In genomic region chr1:198641966-198642656, GRCh38 we compare ENCODE assay signal across 11 cellular contexts. TPM values are rescaled to one million over a fixed set of nuclear protein-coding genes. Genes with fewer than 3 reads are reported as not detected.
DNase-seq lines count a peak whose midpoint lies in the region; ATAC-seq and TF ChIP-seq lines count a peak whose summit lies in the region.
"Had no signal": no experiment of that assay in that cellular context is flagged by ENCODE, and none has a peak within 500 bp of the region (broad histone marks: within the 10 kb centered on the region; RNA-seq: fewer than 3 reads in every experiment).

No MANE protein-coding gene starts in this region.

- peaks cover 23% of the 10 kb centered on the region for H3K36me3 Mint-ChIP-seq in IgD-negative memory B cell
- H3K36me3 Mint-ChIP-seq in activated T-helper 2 cell treated with anti-CD3 and anti-CD28 coated beads, Interferon-gamma antibody, Interleukin-2, Interleukin-4, amounts not matched to agents 10 μg/mL and 5 μg/mL and 100 μg/mL, durations not matched to agents 14 hours and 24 hours and 36 hours (ENCODE audit: low read depth) = peaks cover 69% of the 10 kb centered on the region

- 80 to 91% (median 91%) methylated on average over 5 of the region's 5 CpGs for WGBS in psoas muscle, 3 donors

- H3K4me1 ChIP-seq in DOHH2 (ENCODE audit: control insufficient read depth, low read length) = peaks cover 66% of the 10 kb centered on the region
- no peaks in the 10 kb centered on the region for H3K4me1 ChIP-seq in psoas muscle
- H3K4me1 ChIP-seq in gastrocnemius medialis = no peaks in the 10 kb centered on the region
- H3K4me1 ChIP-seq: pancreas had no signal

- no peaks in the 10 kb centered on the region for H4K20me1 ChIP-seq in DOHH2 (ENCODE audit: control insufficient read depth, insufficient read depth, low read depth, low read length)

- peaks cover 29% of the 10 kb centered on the region for H3F3A ChIP-seq in DOHH2 (ENCODE audit: control insufficient read depth, insufficient read depth)

- H3K27me3 Mint-ChIP-seq in IgD-negative memory B cell = no peaks in the 10 kb centered on the region
- no peaks in the 10 kb centered on the region for H3K27me3 Mint-ChIP-seq in activated T-helper 2 cell treated with anti-CD3 and anti-CD28 coated beads, Interferon-gamma antibody, Interleukin-2, Interleukin-4, amounts not matched to agents 10 μg/mL and 5 μg/mL and 100 μg/mL, durations not matched to agents 14 hours and 24 hours and 36 hours (ENCODE audit: low read depth)

- H3K9me3 ChIP-seq in DOHH2 (ENCODE audit: control insufficient read depth, insufficient read depth, low read length) (no peaks in the 10 kb centered on the region), psoas muscle (no peaks in the 10 kb centered on the region), gastrocnemius medialis (no peaks in the 10 kb centered on the region)
- H3K9me3 ChIP-seq: HAP-1, pancreas had no signal

- DNase-seq in activated T-helper 2 cell treated with anti-CD3 and anti-CD28 coated beads, Interferon-gamma antibody, Interleukin-2, Interleukin-4, amounts not matched to agents 10 μg/mL and 5 μg/mL and 100 μg/mL, durations not matched to agents 14 hours and 24 hours and 36 hours (ENCODE audit: low spot score) = no peak
- DNase-seq in psoas muscle (no peak), GOT3 (lab: John Stamatoyannopoulos, UW) (no peak), gastrocnemius medialis (no peak)
- DNase-seq: NCI-H187, pancreas had no signal

- H3K4me3 Mint-ChIP-seq in IgD-negative memory B cell = peak overlapping the region; percentile 82 to 98 (median 92)
- H3K4me3 Mint-ChIP-seq in activated T-helper 2 cell treated with anti-CD3 and anti-CD28 coated beads, Interferon-gamma antibody, Interleukin-2, Interleukin-4, amounts not matched to agents 10 μg/mL and 5 μg/mL and 100 μg/mL, durations not matched to agents 14 hours and 24 hours and 36 hours (ENCODE audit: low read depth) = peak overlapping the region; percentile 87

- ATAC-seq in psoas muscle (no peak), gastrocnemius medialis (no peak), HG03520 (IDR thresholded peaks at IDR 0.05; ENCODE audit: unreplicated experiment) (no peak)

- H3K9me3 Mint-ChIP-seq in IgD-negative memory B cell = no peaks in the 10 kb centered on the region
- H3K9me3 Mint-ChIP-seq in activated T-helper 2 cell treated with anti-CD3 and anti-CD28 coated beads, Interferon-gamma antibody, Interleukin-2, Interleukin-4, amounts not matched to agents 10 μg/mL and 5 μg/mL and 100 μg/mL, durations not matched to agents 14 hours and 24 hours and 36 hours = no peaks in the 10 kb centered on the region

- no peaks in the 10 kb centered on the region for H3K9me2 ChIP-seq in DOHH2 (replicated peaks; ENCODE audit: control insufficient read depth, low read length)

- H3K36me3 ChIP-seq in DOHH2 (ENCODE audit: control insufficient read depth, low read length) = peaks cover 76% of the 10 kb centered on the region
- no peaks in the 10 kb centered on the region for H3K36me3 ChIP-seq in psoas muscle (ENCODE audit: insufficient read depth in 1 of 2, low read depth in 1 of 2)
- no peaks in the 10 kb centered on the region for H3K36me3 ChIP-seq in gastrocnemius medialis
- H3K36me3 ChIP-seq: HAP-1, pancreas had no signal

- in situ Hi-C loops in gastrocnemius medialis (cut with MboI; ENCODE audit: low sequenced_read_pairs in 4 of 4) = no loop called here

- peak overlapping the region; percentile 69 for H3K4me2 ChIP-seq in DOHH2 (ENCODE audit: low read length)

- H3K27ac ChIP-seq in DOHH2 (ENCODE audit: low read depth, low read length) = peak overlapping the region; percentile 100
- H3K27ac ChIP-seq in psoas muscle = no peak overlapping the region
- H3K27ac ChIP-seq in gastrocnemius medialis = no peak overlapping the region

- peaks cover 42 to 50% (median 47%) of the 10 kb centered on the region in 3 donors for H3K4me1 Mint-ChIP-seq in IgD-negative memory B cell
- H3K4me1 Mint-ChIP-seq in activated T-helper 2 cell treated with anti-CD3 and anti-CD28 coated beads, Interferon-gamma antibody, Interleukin-2, Interleukin-4, amounts not matched to agents 10 μg/mL and 5 μg/mL and 100 μg/mL, durations not matched to agents 14 hours and 24 hours and 36 hours (ENCODE audit: low read depth) = peaks cover 50% of the 10 kb centered on the region

- H3K27ac Mint-ChIP-seq in IgD-negative memory B cell = peak overlapping the region; percentile 7 to 90 (median 85)
- peak overlapping the region; percentile 91 for H3K27ac Mint-ChIP-seq in activated T-helper 2 cell treated with anti-CD3 and anti-CD28 coated beads, Interferon-gamma antibody, Interleukin-2, Interleukin-4, amounts not matched to agents 10 μg/mL and 5 μg/mL and 100 μg/mL, durations not matched to agents 14 hours and 24 hours and 36 hours

- H3K27me3 ChIP-seq in DOHH2 (ENCODE audit: control insufficient read depth, low read length) = no peaks in the 10 kb centered on the region
- no peaks in the 10 kb centered on the region for H3K27me3 ChIP-seq in psoas muscle (ENCODE audit: insufficient read depth in 3 of 3, low read length in 2 of 3)
- H3K27me3 ChIP-seq in gastrocnemius medialis = no peaks in the 10 kb centered on the region
- H3K27me3 ChIP-seq: pancreas had no signal

- peaks cover 97% of the 10 kb centered on the region for H3K79me2 ChIP-seq in DOHH2 (ENCODE audit: control insufficient read depth, low read length)

- intact Hi-C loops in activated T-helper 2 cell treated with anti-CD3 and anti-CD28 coated beads, Interferon-gamma antibody, Interleukin-2, Interleukin-4, amounts not matched to agents 10 μg/mL and 5 μg/mL and 100 μg/mL, durations not matched to agents 14 hours and 24 hours and 36 hours (cut with micrococcal nuclease) = loop anchor here (1.0 to 10.0 kb wide), 7 partner anchors 7 to 867 kb away; partner anchors contain the start of gene DENND1B
- intact Hi-C loops in psoas muscle (cut with DNase I) = no loop called here
- intact Hi-C loops in gastrocnemius medialis (cut with DNase I; ENCODE audit: low total_unique reads) = no loop called here

- TF ChIP-seq POLR2A in gastrocnemius medialis (IDR thresholded peaks at IDR 0.05) = no peak

- TF ChIP-seq CTCF in DOHH2 (IDR thresholded peaks at IDR 0.05; ENCODE audit: low read depth, low read length, poor library complexity, severe bottlenecking) (no peak), psoas muscle (IDR thresholded peaks at IDR 0.05) (no peak), gastrocnemius medialis (IDR thresholded peaks at IDR 0.05 in 4 of 5, conservative IDR thresholded peaks at IDR 0.05 in 1 of 5) (no peak)

- H3K4me3 ChIP-seq in DOHH2 (ENCODE audit: low read length) (peak overlapping the region; percentile 83), psoas muscle (peak overlapping the region; percentile 9), gastrocnemius medialis (no peak overlapping the region)
- H3K4me3 ChIP-seq: HAP-1 had no signal

RNA-seq across cellular contexts. Expression of gene PTPRC, which starts 3.3 kb away (rescaled TPM):
- polyA plus RNA-seq in IgD-negative memory B cell = 744 TPM
- total RNA-seq in activated T-helper 2 cell treated with anti-CD3 and anti-CD28 coated beads, Interferon-gamma antibody, Interleukin-2, Interleukin-4, amounts not matched to agents 10 μg/mL and 5 μg/mL and 100 μg/mL, durations not matched to agents 14 hours and 24 hours and 36 hours = 321 and 333 TPM in 2 replicates
- total RNA-seq in psoas muscle = 1 to 10 TPM; 3.9 to 7.0 (median 4.9) TPM
- under 1 TPM; 0.42 to 0.63 (median 0.51) TPM for polyA plus RNA-seq in psoas muscle
- total RNA-seq in gastrocnemius medialis = 10 to 100 TPM in 1 of 4 donors, 1 to 10 TPM in 3; 1.7 to 10.4 (median 5.3) TPM
- polyA plus RNA-seq: mammary epithelial cell had no signal

Comparison
In these comparisons a context has a peak if more than half of its experiments do, and no peak if none do; other contexts are left out.
1. H3K4me3 ChIP-seq: peak in DOHH2 (single experiment) and psoas muscle (single experiment); none in gastrocnemius medialis (0 of 4).
2. RNA of gene PTPRC, which starts 3.3 kb away (total RNA-seq): 321 to 333 TPM in activated T-helper 2 cell treated with anti-CD3 and anti-CD28 coated beads, Interferon-gamma antibody, Interleukin-2, Interleukin-4, amounts not matched to agents 10 μg/mL and 5 μg/mL and 100 μg/mL, durations not matched to agents 14 hours and 24 hours and 36 hours; 1.7 to 10.4 TPM in gastrocnemius medialis and 3.9 to 7.0 TPM in psoas muscle; every median in the first group is over 10 times any median in the second.